10 cellular contexts compared by ENCODE assay signal in the genomic region with DNA sequence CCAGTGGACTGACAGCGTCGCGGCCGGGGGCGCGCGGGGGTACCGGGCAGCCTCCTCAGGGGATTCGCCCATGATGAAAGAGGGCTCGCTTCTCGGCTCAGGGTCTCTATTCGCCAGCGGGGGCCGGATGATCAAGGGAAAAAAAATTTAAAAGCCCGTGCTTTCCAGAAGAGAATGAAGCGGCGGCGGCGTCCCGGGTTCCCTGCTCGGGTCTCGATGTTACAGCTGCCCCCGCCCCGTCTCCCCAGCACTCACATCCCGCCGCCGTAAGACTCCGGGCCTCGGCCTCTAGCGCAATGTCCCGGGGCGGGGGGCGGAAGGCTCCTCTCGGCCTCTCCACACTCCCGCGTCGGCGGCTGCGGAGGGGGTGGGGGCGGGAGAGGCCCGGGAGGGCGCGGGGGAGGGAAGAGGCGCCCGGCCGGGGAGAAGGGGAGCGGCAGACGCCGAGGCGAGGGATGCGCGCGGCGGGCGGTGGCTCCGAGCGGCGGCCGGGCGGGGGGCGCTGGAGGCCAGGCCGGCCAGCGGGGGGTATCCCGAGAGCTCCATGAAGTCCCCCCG. TPM values are rescaled to one million over a fixed set of nuclear protein-coding genes. Genes with fewer than 3 reads are reported as not detected.
A peak's percentile ranks its signal among the peaks of the same experiment; 100 is the strongest.
DNase-seq lines count a peak whose midpoint lies in the region; ATAC-seq lines count a peak whose summit lies in the region.
"Had no signal": no experiment of that assay in that cellular context is flagged by ENCODE, and none has a peak within 500 bp of the region (broad histone marks: within the 10 kb centered on the region; RNA-seq: fewer than 3 reads in every experiment).

No MANE protein-coding gene starts in this region.

- H3K27ac ChIP-seq in HUES6 (ENCODE audit: low read depth, low read length), result no peak overlapping the region
- H3K27ac ChIP-seq in right cardiac atrium (ENCODE audit: low read length), result peak overlapping the region; percentile 60
- no peak overlapping the region for H3K27ac ChIP-seq in skeletal muscle tissue (ENCODE audit: low read depth, low read length)

- H3K9ac ChIP-seq in HUES6 (ENCODE audit: low read length), result peak overlapping the region; percentile 50
- H3K9ac ChIP-seq in skeletal muscle tissue (ENCODE audit: low read depth in 1 of 3, low read length in 3 of 3), result peak overlapping the region in 2 of 3 donors; percentile 67 to 79

- WGBS in right cardiac atrium, result 2% methylated on average over 64 of the region's 65 CpGs

- H3K27me3 ChIP-seq in HUES6 (ENCODE audit: control insufficient read depth, insufficient read depth, low read length), result peaks cover 89% of the 10 kb centered on the region
- H3K27me3 ChIP-seq in right cardiac atrium (ENCODE audit: control insufficient read depth, insufficient read depth), result no peaks in the 10 kb centered on the region
- H3K27me3 ChIP-seq in skeletal muscle tissue (ENCODE audit: control insufficient read depth in 3 of 3, insufficient read depth in 3 of 3, low read length in 3 of 3), result peaks cover 21 to 37% (median 34%) of the 10 kb centered on the region in 3 donors

- H3K4me1 ChIP-seq in HUES6 (ENCODE audit: control insufficient read depth, insufficient read depth, low read length) (peaks cover 41% of the 10 kb centered on the region), right cardiac atrium (ENCODE audit: control insufficient read depth, insufficient read depth, low read length) (peaks cover 2% of the 10 kb centered on the region), skeletal muscle tissue (ENCODE audit: control insufficient read depth in 3 of 3, insufficient read depth in 3 of 3, low read length in 3 of 3) (peaks cover 4 to 11% (median 7%) of the 10 kb centered on the region in 3 donors)

- intact Hi-C loops in right cardiac atrium (cut with DNase I), result no loop called here

- H3K36me3 ChIP-seq in HUES6 (ENCODE audit: control insufficient read depth, insufficient read depth, low read length), result no peaks in the 10 kb centered on the region
- H3K36me3 ChIP-seq in skeletal muscle tissue (ENCODE audit: control insufficient read depth in 3 of 3, insufficient read depth in 3 of 3, low read length in 3 of 3), result no peaks in the 10 kb centered on the region

- DNase-seq in activated naive CD4-positive, alpha-beta T cell treated with Interleukin-2 at 50 U/mL for 16 hours, result peak; percentile 24
- DNase-seq in right cardiac atrium (peak; percentile 45 to 85 (median 82)), NCI-H1105 treated with DMSO at 0.1 percent for 48 hours (lab: John Stamatoyannopoulos, UW) (no peak)

- ATAC-seq in right cardiac atrium (peak; percentile 46 to 48), GM19324 (IDR thresholded peaks at IDR 0.05; ENCODE audit: low FRiP score, unreplicated experiment) (no peak), GM21529 (IDR thresholded peaks at IDR 0.05; ENCODE audit: unreplicated experiment) (no peak), GM19035 (IDR thresholded peaks at IDR 0.05; ENCODE audit: unreplicated experiment) (no peak)

- H3K4me3 ChIP-seq in HUES6 (ENCODE audit: low read depth, low read length) (peak overlapping the region; percentile 76), right cardiac atrium (ENCODE audit: low read length) (peak overlapping the region; percentile 70), skeletal muscle tissue (ENCODE audit: low read length in 3 of 3) (peak overlapping the region in 2 of 3 donors; percentile 49 to 65)

- H3K9me3 ChIP-seq in HUES6 (ENCODE audit: control insufficient read depth, insufficient read depth, low read depth, low read length), result no peaks in the 10 kb centered on the region
- H3K9me3 ChIP-seq in right cardiac atrium (ENCODE audit: control insufficient read depth, low read length), result no peaks in the 10 kb centered on the region
- H3K9me3 ChIP-seq in skeletal muscle tissue (ENCODE audit: control insufficient read depth in 3 of 3, low read length in 3 of 3), result no peaks in the 10 kb centered on the region

RNA-seq across cellular contexts. Expression of a gene that starts 4.4 kb away (rescaled TPM):
- total RNA-seq in right cardiac atrium (10 to 100 TPM in 3 of 4 donors, 1 to 10 TPM in 1; 9.3 to 15.6 (median 12.6) TPM), skeletal muscle tissue (9.4 TPM)
- 18.5 TPM for polyA plus RNA-seq in right cardiac atrium
- total RNA-seq: mononuclear cell had no signal

RNA-seq across cellular contexts. Expression of a gene that starts 18.7 kb away (rescaled TPM):
- 100 to 1,000 TPM in 3 of 4 donors, 10 to 100 TPM in 1; 42.7 to 442 (median 293) TPM for total RNA-seq in right cardiac atrium
- polyA plus RNA-seq in right cardiac atrium, result 1,012 TPM
- total RNA-seq in skeletal muscle tissue, result 53.2 TPM
- total RNA-seq: mononuclear cell, NCI-H460 had no signal

Comparison
In these comparisons a context has a peak if more than half of its experiments do, and no peak if none do; other contexts are left out.
1. ATAC-seq: peak in right cardiac atrium (2 of 2); none in GM19324 (single experiment), GM21529 (single experiment) and GM19035 (single experiment).
2. Peak in every context shown above with its lines, with median percentiles within 50 percentile points of each other: H3K4me3 ChIP-seq.